Comparison of ENCODE assay signal across 1 cellular context in the genomic region with DNA sequence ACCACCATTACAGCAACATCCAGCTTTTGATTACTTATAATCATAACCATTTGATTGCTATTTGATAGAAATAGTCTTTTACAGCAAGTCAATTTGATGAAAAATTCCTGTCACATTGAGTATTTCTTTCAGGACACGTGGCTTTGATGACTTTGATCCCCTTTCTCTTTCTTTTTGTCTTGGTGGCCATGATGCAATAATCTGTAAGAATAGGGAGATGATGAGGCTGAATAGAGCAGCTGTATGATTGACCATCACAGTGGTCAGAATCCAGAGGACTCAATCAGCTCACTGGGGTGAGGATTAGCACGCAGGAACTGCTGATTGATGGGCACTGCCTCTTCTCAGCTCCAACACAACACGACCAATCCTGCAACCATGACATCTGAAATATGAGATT.
TF ChIP-seq lines count a peak whose summit lies in the region.

No MANE protein-coding gene starts in this region.

TF ChIP-seq in K562, 482 proteins besides CTCF, POLR2A, EP300 and RAD21 (continued from another document):
- TF ChIP-seq ZNF175 (CRISPR knock-in tag; IDR thresholded peaks at IDR 0.05; ENCODE audit: low read depth) (peak; percentile 61), RUNX1 (IDR thresholded peaks at IDR 0.05; ENCODE audit: low read depth) (no peak), MAFG (tag; conservative IDR thresholded peaks at IDR 0.05) (no peak), EZH2 (IDR thresholded peaks at IDR 0.05; ENCODE audit: borderline replicate concordance, low read depth, low read length) (no peak), C11orf30 (IDR thresholded peaks at IDR 0.05; ENCODE audit: low read depth) (peak; percentile 5; the same call in 1 of the 2 replicates), ATF7 (IDR thresholded peaks at IDR 0.05) (peak; percentile 70; the same call in 1 of the 2 replicates), BRCA1 (IDR thresholded peaks at IDR 0.05) (no peak), BRCA1 (CRISPR knock-in tag; IDR thresholded peaks at IDR 0.05) (no peak), ZNF232 (CRISPR knock-in tag; IDR thresholded peaks at IDR 0.05) (no peak), EP400 (IDR thresholded peaks at IDR 0.05) (peak; percentile 56), SOX6 (IDR thresholded peaks at IDR 0.05) (peak; percentile 69)
- TF ChIP-seq, protein P1, sequence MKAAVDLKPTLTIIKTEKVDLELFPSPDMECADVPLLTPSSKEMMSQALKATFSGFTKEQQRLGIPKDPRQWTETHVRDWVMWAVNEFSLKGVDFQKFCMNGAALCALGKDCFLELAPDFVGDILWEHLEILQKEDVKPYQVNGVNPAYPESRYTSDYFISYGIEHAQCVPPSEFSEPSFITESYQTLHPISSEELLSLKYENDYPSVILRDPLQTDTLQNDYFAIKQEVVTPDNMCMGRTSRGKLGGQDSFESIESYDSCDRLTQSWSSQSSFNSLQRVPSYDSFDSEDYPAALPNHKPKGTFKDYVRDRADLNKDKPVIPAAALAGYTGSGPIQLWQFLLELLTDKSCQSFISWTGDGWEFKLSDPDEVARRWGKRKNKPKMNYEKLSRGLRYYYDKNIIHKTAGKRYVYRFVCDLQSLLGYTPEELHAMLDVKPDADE (conservative IDR thresholded peaks at IDR 0.05; ENCODE audit: control insufficient read depth, low read depth, low read length), result no peak
- TF ChIP-seq, protein P2, sequence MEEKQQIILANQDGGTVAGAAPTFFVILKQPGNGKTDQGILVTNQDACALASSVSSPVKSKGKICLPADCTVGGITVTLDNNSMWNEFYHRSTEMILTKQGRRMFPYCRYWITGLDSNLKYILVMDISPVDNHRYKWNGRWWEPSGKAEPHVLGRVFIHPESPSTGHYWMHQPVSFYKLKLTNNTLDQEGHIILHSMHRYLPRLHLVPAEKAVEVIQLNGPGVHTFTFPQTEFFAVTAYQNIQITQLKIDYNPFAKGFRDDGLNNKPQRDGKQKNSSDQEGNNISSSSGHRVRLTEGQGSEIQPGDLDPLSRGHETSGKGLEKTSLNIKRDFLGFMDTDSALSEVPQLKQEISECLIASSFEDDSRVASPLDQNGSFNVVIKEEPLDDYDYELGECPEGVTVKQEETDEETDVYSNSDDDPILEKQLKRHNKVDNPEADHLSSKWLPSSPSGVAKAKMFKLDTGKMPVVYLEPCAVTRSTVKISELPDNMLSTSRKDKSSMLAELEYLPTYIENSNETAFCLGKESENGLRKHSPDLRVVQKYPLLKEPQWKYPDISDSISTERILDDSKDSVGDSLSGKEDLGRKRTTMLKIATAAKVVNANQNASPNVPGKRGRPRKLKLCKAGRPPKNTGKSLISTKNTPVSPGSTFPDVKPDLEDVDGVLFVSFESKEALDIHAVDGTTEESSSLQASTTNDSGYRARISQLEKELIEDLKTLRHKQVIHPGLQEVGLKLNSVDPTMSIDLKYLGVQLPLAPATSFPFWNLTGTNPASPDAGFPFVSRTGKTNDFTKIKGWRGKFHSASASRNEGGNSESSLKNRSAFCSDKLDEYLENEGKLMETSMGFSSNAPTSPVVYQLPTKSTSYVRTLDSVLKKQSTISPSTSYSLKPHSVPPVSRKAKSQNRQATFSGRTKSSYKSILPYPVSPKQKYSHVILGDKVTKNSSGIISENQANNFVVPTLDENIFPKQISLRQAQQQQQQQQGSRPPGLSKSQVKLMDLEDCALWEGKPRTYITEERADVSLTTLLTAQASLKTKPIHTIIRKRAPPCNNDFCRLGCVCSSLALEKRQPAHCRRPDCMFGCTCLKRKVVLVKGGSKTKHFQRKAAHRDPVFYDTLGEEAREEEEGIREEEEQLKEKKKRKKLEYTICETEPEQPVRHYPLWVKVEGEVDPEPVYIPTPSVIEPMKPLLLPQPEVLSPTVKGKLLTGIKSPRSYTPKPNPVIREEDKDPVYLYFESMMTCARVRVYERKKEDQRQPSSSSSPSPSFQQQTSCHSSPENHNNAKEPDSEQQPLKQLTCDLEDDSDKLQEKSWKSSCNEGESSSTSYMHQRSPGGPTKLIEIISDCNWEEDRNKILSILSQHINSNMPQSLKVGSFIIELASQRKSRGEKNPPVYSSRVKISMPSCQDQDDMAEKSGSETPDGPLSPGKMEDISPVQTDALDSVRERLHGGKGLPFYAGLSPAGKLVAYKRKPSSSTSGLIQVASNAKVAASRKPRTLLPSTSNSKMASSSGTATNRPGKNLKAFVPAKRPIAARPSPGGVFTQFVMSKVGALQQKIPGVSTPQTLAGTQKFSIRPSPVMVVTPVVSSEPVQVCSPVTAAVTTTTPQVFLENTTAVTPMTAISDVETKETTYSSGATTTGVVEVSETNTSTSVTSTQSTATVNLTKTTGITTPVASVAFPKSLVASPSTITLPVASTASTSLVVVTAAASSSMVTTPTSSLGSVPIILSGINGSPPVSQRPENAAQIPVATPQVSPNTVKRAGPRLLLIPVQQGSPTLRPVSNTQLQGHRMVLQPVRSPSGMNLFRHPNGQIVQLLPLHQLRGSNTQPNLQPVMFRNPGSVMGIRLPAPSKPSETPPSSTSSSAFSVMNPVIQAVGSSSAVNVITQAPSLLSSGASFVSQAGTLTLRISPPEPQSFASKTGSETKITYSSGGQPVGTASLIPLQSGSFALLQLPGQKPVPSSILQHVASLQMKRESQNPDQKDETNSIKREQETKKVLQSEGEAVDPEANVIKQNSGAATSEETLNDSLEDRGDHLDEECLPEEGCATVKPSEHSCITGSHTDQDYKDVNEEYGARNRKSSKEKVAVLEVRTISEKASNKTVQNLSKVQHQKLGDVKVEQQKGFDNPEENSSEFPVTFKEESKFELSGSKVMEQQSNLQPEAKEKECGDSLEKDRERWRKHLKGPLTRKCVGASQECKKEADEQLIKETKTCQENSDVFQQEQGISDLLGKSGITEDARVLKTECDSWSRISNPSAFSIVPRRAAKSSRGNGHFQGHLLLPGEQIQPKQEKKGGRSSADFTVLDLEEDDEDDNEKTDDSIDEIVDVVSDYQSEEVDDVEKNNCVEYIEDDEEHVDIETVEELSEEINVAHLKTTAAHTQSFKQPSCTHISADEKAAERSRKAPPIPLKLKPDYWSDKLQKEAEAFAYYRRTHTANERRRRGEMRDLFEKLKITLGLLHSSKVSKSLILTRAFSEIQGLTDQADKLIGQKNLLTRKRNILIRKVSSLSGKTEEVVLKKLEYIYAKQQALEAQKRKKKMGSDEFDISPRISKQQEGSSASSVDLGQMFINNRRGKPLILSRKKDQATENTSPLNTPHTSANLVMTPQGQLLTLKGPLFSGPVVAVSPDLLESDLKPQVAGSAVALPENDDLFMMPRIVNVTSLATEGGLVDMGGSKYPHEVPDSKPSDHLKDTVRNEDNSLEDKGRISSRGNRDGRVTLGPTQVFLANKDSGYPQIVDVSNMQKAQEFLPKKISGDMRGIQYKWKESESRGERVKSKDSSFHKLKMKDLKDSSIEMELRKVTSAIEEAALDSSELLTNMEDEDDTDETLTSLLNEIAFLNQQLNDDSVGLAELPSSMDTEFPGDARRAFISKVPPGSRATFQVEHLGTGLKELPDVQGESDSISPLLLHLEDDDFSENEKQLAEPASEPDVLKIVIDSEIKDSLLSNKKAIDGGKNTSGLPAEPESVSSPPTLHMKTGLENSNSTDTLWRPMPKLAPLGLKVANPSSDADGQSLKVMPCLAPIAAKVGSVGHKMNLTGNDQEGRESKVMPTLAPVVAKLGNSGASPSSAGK (IDR thresholded peaks at IDR 0.05), result peak; percentile 63
- TF ChIP-seq, protein P3, sequence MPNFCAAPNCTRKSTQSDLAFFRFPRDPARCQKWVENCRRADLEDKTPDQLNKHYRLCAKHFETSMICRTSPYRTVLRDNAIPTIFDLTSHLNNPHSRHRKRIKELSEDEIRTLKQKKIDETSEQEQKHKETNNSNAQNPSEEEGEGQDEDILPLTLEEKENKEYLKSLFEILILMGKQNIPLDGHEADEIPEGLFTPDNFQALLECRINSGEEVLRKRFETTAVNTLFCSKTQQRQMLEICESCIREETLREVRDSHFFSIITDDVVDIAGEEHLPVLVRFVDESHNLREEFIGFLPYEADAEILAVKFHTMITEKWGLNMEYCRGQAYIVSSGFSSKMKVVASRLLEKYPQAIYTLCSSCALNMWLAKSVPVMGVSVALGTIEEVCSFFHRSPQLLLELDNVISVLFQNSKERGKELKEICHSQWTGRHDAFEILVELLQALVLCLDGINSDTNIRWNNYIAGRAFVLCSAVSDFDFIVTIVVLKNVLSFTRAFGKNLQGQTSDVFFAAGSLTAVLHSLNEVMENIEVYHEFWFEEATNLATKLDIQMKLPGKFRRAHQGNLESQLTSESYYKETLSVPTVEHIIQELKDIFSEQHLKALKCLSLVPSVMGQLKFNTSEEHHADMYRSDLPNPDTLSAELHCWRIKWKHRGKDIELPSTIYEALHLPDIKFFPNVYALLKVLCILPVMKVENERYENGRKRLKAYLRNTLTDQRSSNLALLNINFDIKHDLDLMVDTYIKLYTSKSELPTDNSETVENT (CRISPR knock-in tag; IDR thresholded peaks at IDR 0.05), result no peak
- TF ChIP-seq, protein P4, sequence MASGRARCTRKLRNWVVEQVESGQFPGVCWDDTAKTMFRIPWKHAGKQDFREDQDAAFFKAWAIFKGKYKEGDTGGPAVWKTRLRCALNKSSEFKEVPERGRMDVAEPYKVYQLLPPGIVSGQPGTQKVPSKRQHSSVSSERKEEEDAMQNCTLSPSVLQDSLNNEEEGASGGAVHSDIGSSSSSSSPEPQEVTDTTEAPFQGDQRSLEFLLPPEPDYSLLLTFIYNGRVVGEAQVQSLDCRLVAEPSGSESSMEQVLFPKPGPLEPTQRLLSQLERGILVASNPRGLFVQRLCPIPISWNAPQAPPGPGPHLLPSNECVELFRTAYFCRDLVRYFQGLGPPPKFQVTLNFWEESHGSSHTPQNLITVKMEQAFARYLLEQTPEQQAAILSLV (tag; IDR thresholded peaks at IDR 0.05), result 0 out of 2 replicates have a peak, but pooled peaks have one; percentile 11
- TF ChIP-seq, protein P5, sequence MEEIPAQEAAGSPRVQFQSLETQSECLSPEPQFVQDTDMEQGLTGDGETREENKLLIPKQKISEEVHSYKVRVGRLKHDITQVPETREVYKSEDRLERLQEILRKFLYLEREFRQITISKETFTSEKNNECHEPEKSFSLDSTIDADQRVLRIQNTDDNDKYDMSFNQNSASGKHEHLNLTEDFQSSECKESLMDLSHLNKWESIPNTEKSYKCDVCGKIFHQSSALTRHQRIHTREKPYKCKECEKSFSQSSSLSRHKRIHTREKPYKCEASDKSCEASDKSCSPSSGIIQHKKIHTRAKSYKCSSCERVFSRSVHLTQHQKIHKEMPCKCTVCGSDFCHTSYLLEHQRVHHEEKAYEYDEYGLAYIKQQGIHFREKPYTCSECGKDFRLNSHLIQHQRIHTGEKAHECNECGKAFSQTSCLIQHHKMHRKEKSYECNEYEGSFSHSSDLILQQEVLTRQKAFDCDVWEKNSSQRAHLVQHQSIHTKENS (CRISPR knock-in tag; IDR thresholded peaks at IDR 0.05), result no peak
- TF ChIP-seq, protein P6, sequence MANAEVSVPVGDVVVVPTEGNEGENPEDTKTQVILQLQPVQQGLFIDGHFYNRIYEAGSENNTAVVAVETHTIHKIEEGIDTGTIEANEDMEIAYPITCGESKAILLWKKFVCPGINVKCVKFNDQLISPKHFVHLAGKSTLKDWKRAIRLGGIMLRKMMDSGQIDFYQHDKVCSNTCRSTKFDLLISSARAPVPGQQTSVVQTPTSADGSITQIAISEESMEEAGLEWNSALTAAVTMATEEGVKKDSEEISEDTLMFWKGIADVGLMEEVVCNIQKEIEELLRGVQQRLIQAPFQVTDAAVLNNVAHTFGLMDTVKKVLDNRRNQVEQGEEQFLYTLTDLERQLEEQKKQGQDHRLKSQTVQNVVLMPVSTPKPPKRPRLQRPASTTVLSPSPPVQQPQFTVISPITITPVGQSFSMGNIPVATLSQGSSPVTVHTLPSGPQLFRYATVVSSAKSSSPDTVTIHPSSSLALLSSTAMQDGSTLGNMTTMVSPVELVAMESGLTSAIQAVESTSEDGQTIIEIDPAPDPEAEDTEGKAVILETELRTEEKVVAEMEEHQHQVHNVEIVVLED (CRISPR knock-in tag; IDR thresholded peaks at IDR 0.05), result 0 out of 2 replicates have a peak, but pooled peaks have one; percentile 8
- TF ChIP-seq, protein P7, sequence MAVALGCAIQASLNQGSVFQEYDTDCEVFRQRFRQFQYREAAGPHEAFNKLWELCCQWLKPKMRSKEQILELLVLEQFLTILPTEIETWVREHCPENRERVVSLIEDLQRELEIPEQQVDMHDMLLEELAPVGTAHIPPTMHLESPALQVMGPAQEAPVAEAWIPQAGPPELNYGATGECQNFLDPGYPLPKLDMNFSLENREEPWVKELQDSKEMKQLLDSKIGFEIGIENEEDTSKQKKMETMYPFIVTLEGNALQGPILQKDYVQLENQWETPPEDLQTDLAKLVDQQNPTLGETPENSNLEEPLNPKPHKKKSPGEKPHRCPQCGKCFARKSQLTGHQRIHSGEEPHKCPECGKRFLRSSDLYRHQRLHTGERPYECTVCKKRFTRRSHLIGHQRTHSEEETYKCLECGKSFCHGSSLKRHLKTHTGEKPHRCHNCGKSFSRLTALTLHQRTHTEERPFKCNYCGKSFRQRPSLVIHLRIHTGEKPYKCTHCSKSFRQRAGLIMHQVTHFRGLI (CRISPR knock-in tag; IDR thresholded peaks at IDR 0.05), result 0 out of 2 replicates have a peak, but pooled peaks have one; percentile 53
